ENCODE assay signal across 21 cellular contexts in the genomic region with DNA sequence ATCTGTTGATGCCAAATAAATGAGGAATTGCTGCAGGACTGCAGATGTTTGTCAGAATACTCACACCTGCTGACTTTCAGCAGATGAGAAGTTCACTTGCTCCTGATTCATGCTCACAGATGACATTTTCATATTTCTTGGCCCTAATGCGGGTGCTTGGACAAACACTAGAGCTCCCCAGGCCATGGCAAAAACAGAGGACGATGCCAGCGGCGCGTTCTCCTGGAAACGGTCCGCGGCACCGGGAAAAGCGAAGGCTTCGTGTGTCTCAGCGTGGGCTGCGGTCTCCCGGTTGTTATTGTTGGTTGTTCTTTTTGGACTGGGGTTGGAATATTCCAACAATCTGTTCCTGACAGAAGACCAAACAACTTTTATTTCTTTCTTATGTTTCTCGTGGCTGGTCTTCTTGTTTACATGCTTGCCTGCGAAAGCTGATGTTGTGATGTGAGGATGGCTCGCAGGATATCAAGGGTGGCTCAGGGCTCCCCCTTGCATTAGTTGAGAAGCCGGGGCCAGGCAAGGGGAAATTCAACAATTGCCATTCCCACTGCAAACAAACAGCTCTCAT. TPM values are rescaled to one million over a fixed set of nuclear protein-coding genes. Genes with fewer than 3 reads are reported as not detected.
A peak's percentile ranks its signal among the peaks of the same experiment; 100 is the strongest.
DNase-seq lines count a peak whose midpoint lies in the region; ATAC-seq and TF ChIP-seq lines count a peak whose summit lies in the region.
"Had no signal": no experiment of that assay in that cellular context is flagged by ENCODE, and none has a peak within 500 bp of the region (broad histone marks: within the 10 kb centered on the region; RNA-seq: fewer than 3 reads in every experiment).

No MANE protein-coding gene starts in this region.

- POLR2A ChIA-PET in CD8-positive, alpha-beta T cell (lab: Charles Lee) = no interaction called here
- POLR2A ChIA-PET in activated B cell treated with CpG ODN at 0.5 μM for 24 hours (lab: Charles Lee) = interaction anchor here (0.5 to 1.0 kb wide), 2 partner anchors 9 to 179 kb away, joined by 3 to 4 read pairs; no protein-coding TSS in a partner anchor
- POLR2A ChIA-PET in activated CD4-positive, alpha-beta memory T cell treated with anti-CD3 and anti-CD28 coated beads, Interleukin-2, amount 10 ng/mL, durations not matched to agents 7 days and 5 days (lab: Charles Lee) = interaction anchor here (2.0 to 2.4 kb wide), 2 partner anchors 21 to 48 kb away, joined by 8 to 13 read pairs; no protein-coding TSS in a partner anchor

- no peaks in the 10 kb centered on the region for H3K9me3 Mint-ChIP-seq in CD8-positive, alpha-beta T cell
- H3K9me3 Mint-ChIP-seq in activated B cell treated with CpG ODN at 0.5 μM for 24 hours = no peaks in the 10 kb centered on the region
- H3K9me3 Mint-ChIP-seq in activated CD4-positive, alpha-beta memory T cell treated with anti-CD3 and anti-CD28 coated beads, Interleukin-2, amount 10 ng/mL, durations not matched to agents 7 days and 5 days = no peaks in the 10 kb centered on the region
- H3K9me3 Mint-ChIP-seq: central memory CD8-positive, alpha-beta T cell; HFFc6; naive B cell had no signal

- no peak overlapping the region for H3K4me3 Mint-ChIP-seq in CD8-positive, alpha-beta T cell
- H3K4me3 Mint-ChIP-seq in activated B cell treated with CpG ODN at 0.5 μM for 24 hours = no peak overlapping the region
- no peak overlapping the region for H3K4me3 Mint-ChIP-seq in activated CD4-positive, alpha-beta memory T cell treated with anti-CD3 and anti-CD28 coated beads, Interleukin-2, amount 10 ng/mL, durations not matched to agents 7 days and 5 days
- H3K4me3 Mint-ChIP-seq: activated CD4-positive, alpha-beta T cell treated with anti-CD3 and anti-CD28 coated beads for 36 hours; HFFc6; naive B cell had no signal

- peaks cover 40% of the 10 kb centered on the region for H3K4me1 Mint-ChIP-seq in CD8-positive, alpha-beta T cell (ENCODE audit: low read depth)
- peaks cover 45% of the 10 kb centered on the region for H3K4me1 Mint-ChIP-seq in activated B cell treated with CpG ODN at 0.5 μM for 24 hours
- peaks cover 43% of the 10 kb centered on the region for H3K4me1 Mint-ChIP-seq in activated CD4-positive, alpha-beta memory T cell treated with anti-CD3 and anti-CD28 coated beads, Interleukin-2, amount 10 ng/mL, durations not matched to agents 7 days and 5 days

- no peak for ATAC-seq in CD8-positive, alpha-beta T cell
- ATAC-seq in activated B cell treated with CpG ODN at 0.5 μM for 24 hours (ENCODE audit: low read depth) = no peak
- ATAC-seq in lower lobe of right lung = no peak
- no peak for ATAC-seq in HG03159 (IDR thresholded peaks at IDR 0.05; ENCODE audit: unreplicated experiment)
- ATAC-seq: activated CD4-positive, alpha-beta T cell treated with anti-CD3 and anti-CD28 coated beads for 36 hours; upper lobe of right lung had no signal

- peak overlapping the region; percentile 37 for H3K27ac Mint-ChIP-seq in CD8-positive, alpha-beta T cell
- H3K27ac Mint-ChIP-seq in activated B cell treated with CpG ODN at 0.5 μM for 24 hours = peak overlapping the region; percentile 36
- no peak overlapping the region for H3K27ac Mint-ChIP-seq in activated CD4-positive, alpha-beta memory T cell treated with anti-CD3 and anti-CD28 coated beads, Interleukin-2, amount 10 ng/mL, durations not matched to agents 7 days and 5 days
- H3K27ac Mint-ChIP-seq: HFFc6 had no signal

- peaks cover 19% of the 10 kb centered on the region for H3K4me1 ChIP-seq in CD8-positive, alpha-beta T cell (ENCODE audit: insufficient read depth, low read length)
- peaks cover 55% of the 10 kb centered on the region for H3K4me1 ChIP-seq in lower lobe of right lung
- H3K4me1 ChIP-seq: adrenal gland had no signal

- no peaks in the 10 kb centered on the region for H3K27me3 ChIP-seq in CD8-positive, alpha-beta T cell (ENCODE audit: insufficient read depth, low read length)
- no peaks in the 10 kb centered on the region for H3K27me3 ChIP-seq in lower lobe of right lung (ENCODE audit: low read depth)
- H3K27me3 ChIP-seq: adrenal gland, hepatocyte, upper lobe of right lung had no signal

- CTCF ChIA-PET in CD8-positive, alpha-beta T cell (lab: Charles Lee) = no interaction called here
- CTCF ChIA-PET in activated B cell treated with CpG ODN at 0.5 μM for 24 hours (lab: Charles Lee) = interaction anchor here (0.6 kb wide), 1 partner anchor 32 kb away, joined by 3 read pairs; no protein-coding TSS in a partner anchor
- CTCF ChIA-PET in activated CD4-positive, alpha-beta memory T cell treated with anti-CD3 and anti-CD28 coated beads, Interleukin-2, amount 10 ng/mL, durations not matched to agents 7 days and 5 days (lab: Charles Lee) = interaction anchor here (1.0 to 1.4 kb wide), 2 partner anchors 39 to 134 kb away, joined by 3 to 5 read pairs; no protein-coding TSS in a partner anchor

- DNase-seq in CD8-positive, alpha-beta T cell = no peak
- no peak for DNase-seq in activated B cell treated with CpG ODN at 0.5 μM for 24 hours
- DNase-seq in lower lobe of right lung = no peak
- peak; percentile 32 for DNase-seq in stromal cell of bone marrow (ENCODE audit: low read depth)
- no peak for DNase-seq in NOMO-1 treated with dmso at 0.1 percent for 144 hours (lab: John Stamatoyannopoulos, UW; ENCODE audit: unreplicated experiment)
- DNase-seq in pons (ENCODE audit: low spot score) = no peak
- DNase-seq in activated CD4-positive, alpha-beta memory T cell treated with anti-CD3 and anti-CD28 coated beads, Interleukin-2, amount 10 ng/mL, durations not matched to agents 7 days and 5 days = no peak
- DNase-seq: activated CD4-positive, alpha-beta T cell treated with anti-CD3 and anti-CD28 coated beads for 36 hours; activated CD8-positive, alpha-beta memory T cell treated with anti-CD3 and anti-CD28 coated beads, Interleukin-2, amount 50 U/mL, for 4 hours; activated effector memory CD4-positive, alpha-beta T cell treated with anti-CD3 and anti-CD28 coated beads, Interleukin-2, amount 50 U/mL, for 16 hours; effector CD4-positive, alpha-beta T cell; HFFc6; islet precursor cell; mammary epithelial cell; naive B cell; NCI-H1417 treated with DMSO at 0.1 percent for 48 hours; upper lobe of right lung had no signal

- H3K27me3 Mint-ChIP-seq in CD8-positive, alpha-beta T cell (ENCODE audit: low read depth) = no peaks in the 10 kb centered on the region
- no peaks in the 10 kb centered on the region for H3K27me3 Mint-ChIP-seq in activated B cell treated with CpG ODN at 0.5 μM for 24 hours
- no peaks in the 10 kb centered on the region for H3K27me3 Mint-ChIP-seq in activated CD4-positive, alpha-beta memory T cell treated with anti-CD3 and anti-CD28 coated beads, Interleukin-2, amount 10 ng/mL, durations not matched to agents 7 days and 5 days
- H3K27me3 Mint-ChIP-seq: activated CD4-positive, alpha-beta T cell treated with anti-CD3 and anti-CD28 coated beads for 36 hours; central memory CD8-positive, alpha-beta T cell; naive B cell had no signal

- H3K9me3 ChIP-seq in CD8-positive, alpha-beta T cell (ENCODE audit: low read length) = no peaks in the 10 kb centered on the region
- H3K9me3 ChIP-seq in lower lobe of right lung = no peaks in the 10 kb centered on the region
- H3K9me3 ChIP-seq: adrenal gland, upper lobe of right lung had no signal

- no peak overlapping the region for H3K4me3 ChIP-seq in CD8-positive, alpha-beta T cell (ENCODE audit: low read depth, low read length)
- no peak overlapping the region for H3K4me3 ChIP-seq in lower lobe of right lung
- H3K4me3 ChIP-seq: adrenal gland, hepatocyte, upper lobe of right lung had no signal

- H3K36me3 Mint-ChIP-seq in CD8-positive, alpha-beta T cell = peaks cover 21% of the 10 kb centered on the region
- H3K36me3 Mint-ChIP-seq in activated B cell treated with CpG ODN at 0.5 μM for 24 hours (ENCODE audit: low read depth) = peaks cover 34% of the 10 kb centered on the region
- peaks cover 33% of the 10 kb centered on the region for H3K36me3 Mint-ChIP-seq in activated CD4-positive, alpha-beta memory T cell treated with anti-CD3 and anti-CD28 coated beads, Interleukin-2, amount 10 ng/mL, durations not matched to agents 7 days and 5 days (ENCODE audit: low read depth)

- no peak for TF ChIP-seq CTCF in CD8-positive, alpha-beta T cell (IDR thresholded peaks at IDR 0.05)
- no peak for TF ChIP-seq CTCF in activated B cell treated with CpG ODN at 0.5 μM for 24 hours (IDR thresholded peaks at IDR 0.05)
- no peak for TF ChIP-seq CTCF in lower lobe of right lung (IDR thresholded peaks at IDR 0.05)

- intact Hi-C loops in CD8-positive, alpha-beta T cell (cut with DNase I, micrococcal nuclease) = no loop called here
- intact Hi-C loops in activated B cell treated with CpG ODN at 0.5 μM for 24 hours (cut with micrococcal nuclease) (loop anchor here (5.0 kb wide), 2 partner anchors 33 to 187 kb away; a partner anchor contains a TSS), lower lobe of right lung (cut with DNase I) (no loop called here)

- no peaks in the 10 kb centered on the region for H3K36me3 ChIP-seq in CD8-positive, alpha-beta T cell (ENCODE audit: insufficient read depth, low read length)
- no peaks in the 10 kb centered on the region for H3K36me3 ChIP-seq in lower lobe of right lung
- H3K36me3 ChIP-seq: adrenal gland, upper lobe of right lung had no signal

- H3K27ac ChIP-seq in CD8-positive, alpha-beta T cell (ENCODE audit: low read depth, low read length) = no peak overlapping the region
- peak overlapping the region; percentile 28 for H3K27ac ChIP-seq in lower lobe of right lung
- H3K27ac ChIP-seq: hepatocyte had no signal

RNA-seq across cellular contexts. Expression of a gene that starts 46.8 kb away (rescaled TPM):
- total RNA-seq in CD8-positive, alpha-beta T cell = 10 to 100 TPM; 41.2 to 44.2 TPM
- total RNA-seq in activated B cell treated with CpG ODN at 0.5 μM for 24 hours (57.4 and 61.9 TPM in 2 replicates), lower lobe of right lung (127 TPM)
- total RNA-seq in activated CD4-positive, alpha-beta memory T cell treated with anti-CD3 and anti-CD28 coated beads, Interleukin-2, amount 10 ng/mL, durations not matched to agents 7 days and 5 days = 10 to 100 TPM; 60.1 to 64.8 TPM
